1 cellular context compared by ENCODE assay signal in genomic region chr20:63310265-63310971, GRCh38.
TF ChIP-seq lines count a peak whose summit lies in the region.

No MANE protein-coding gene starts in this region.

TF ChIP-seq in H1, 55 proteins besides CTCF, POLR2A, EP300 and RAD21:
- TF ChIP-seq MAFK (IDR thresholded peaks at IDR 0.05; ENCODE audit: low read depth, low read length) (no peak), TEAD4 (IDR thresholded peaks at IDR 0.05; ENCODE audit: low read depth, low read length) (no peak), HDAC2 (IDR thresholded peaks at IDR 0.05; ENCODE audit: borderline replicate concordance in 1 of 2, low read depth in 2 of 2, low read length in 2 of 2) (no peak), CBX8 (IDR thresholded peaks at IDR 0.05; ENCODE audit: borderline replicate concordance, low read depth, low read length) (no peak), BACH1 (IDR thresholded peaks at IDR 0.05; ENCODE audit: low read length) (no peak), CHD2 (IDR thresholded peaks at IDR 0.05; ENCODE audit: low read length) (no peak), POLR2AphosphoS5 (IDR thresholded peaks at IDR 0.05; ENCODE audit: low read depth, low read length) (no peak), EZH2 (IDR thresholded peaks at IDR 0.05; ENCODE audit: low read depth, low read length, severe bottlenecking) (no peak), FOSL1 (IDR thresholded peaks at IDR 0.05; ENCODE audit: insufficient read depth, low read depth, low read length) (no peak), TCF12 (IDR thresholded peaks at IDR 0.05; ENCODE audit: low read depth, low read length) (no peak), JUN (IDR thresholded peaks at IDR 0.05; ENCODE audit: low read depth, low read length) (no peak), SUZ12 (IDR thresholded peaks at IDR 0.05; ENCODE audit: low read length) (no peak), SP2 (IDR thresholded peaks at IDR 0.05; ENCODE audit: low read length) (no peak), KDM1A (IDR thresholded peaks at IDR 0.05; ENCODE audit: borderline replicate concordance, low read length) (no peak)
- TF ChIP-seq, protein P1, sequence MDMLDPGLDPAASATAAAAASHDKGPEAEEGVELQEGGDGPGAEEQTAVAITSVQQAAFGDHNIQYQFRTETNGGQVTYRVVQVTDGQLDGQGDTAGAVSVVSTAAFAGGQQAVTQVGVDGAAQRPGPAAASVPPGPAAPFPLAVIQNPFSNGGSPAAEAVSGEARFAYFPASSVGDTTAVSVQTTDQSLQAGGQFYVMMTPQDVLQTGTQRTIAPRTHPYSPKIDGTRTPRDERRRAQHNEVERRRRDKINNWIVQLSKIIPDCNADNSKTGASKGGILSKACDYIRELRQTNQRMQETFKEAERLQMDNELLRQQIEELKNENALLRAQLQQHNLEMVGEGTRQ (IDR thresholded peaks at IDR 0.05; ENCODE audit: low read length): no peak
TF ChIP-seq in H1: peak in this region for 0.
